In the genomic region with DNA sequence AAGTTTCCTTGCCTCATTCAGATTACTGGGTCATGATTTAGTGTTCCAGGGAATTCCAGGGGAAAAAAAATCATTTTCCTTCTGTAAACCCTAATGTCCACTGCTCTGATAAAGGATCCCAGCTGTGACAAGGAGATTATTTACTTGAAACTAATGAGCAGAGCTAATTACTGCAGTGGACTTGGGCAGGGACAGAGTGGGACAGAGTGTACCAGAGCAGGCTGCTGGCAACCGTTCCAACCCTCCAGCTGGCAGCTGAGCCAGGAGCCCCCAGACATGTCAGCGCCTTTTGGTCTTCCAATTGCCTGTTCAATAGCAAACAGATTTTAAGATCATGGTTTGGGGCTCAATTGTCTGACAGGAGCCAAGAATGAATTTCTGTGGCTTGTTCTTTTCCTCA, we compare ENCODE assay signal across 18 cellular contexts. TPM values are rescaled to one million over a fixed set of nuclear protein-coding genes. Genes with fewer than 3 reads are reported as not detected.
DNase-seq lines count a peak whose midpoint lies in the region; ATAC-seq and TF ChIP-seq lines count a peak whose summit lies in the region.
"Had no signal": no experiment of that assay in that cellular context is flagged by ENCODE, and none has a peak within 500 bp of the region (broad histone marks: within the 10 kb centered on the region; RNA-seq: fewer than 3 reads in every experiment).

No MANE protein-coding gene starts in this region.

- WGBS in heart right ventricle, 2 donors = 36 to 46% methylated on average over 2 of the region's 2 CpGs

- H3K27ac Mint-ChIP-seq in T-helper 17 cell = no peak overlapping the region
- H3K27ac Mint-ChIP-seq: activated naive CD8-positive, alpha-beta T cell treated with anti-CD3 and anti-CD28 coated beads, Interleukin-2, amount 50 U/mL, for 24 hours; activated T-helper 2 cell treated with anti-CD3 and anti-CD28 coated beads, Interferon-gamma antibody, Interleukin-2, Interleukin-4, amounts not matched to agents 10 μg/mL and 5 μg/mL and 100 μg/mL, durations not matched to agents 14 hours and 24 hours and 36 hours; CD4-positive, CD25-positive, alpha-beta regulatory T cell had no signal

- peaks cover 34% of the 10 kb centered on the region for H3K27me3 Mint-ChIP-seq in T-helper 17 cell
- H3K27me3 Mint-ChIP-seq: CD4-positive, CD25-positive, alpha-beta regulatory T cell had no signal

- BruUV-seq in PC-3 (replicated peaks; lab: Mats Ljungman, UMichigan) = no TSS peak

- POLR2A ChIA-PET in PC-3 (lab: Charles Lee; ENCODE audit: unreplicated experiment) = no interaction called here

- H2AFZ ChIP-seq in PC-3 (ENCODE audit: low read length) = no peak overlapping the region

- no peak overlapping the region for H3K9ac ChIP-seq in PC-3 (ENCODE audit: low read length)

- no peak overlapping the region for H3K4me3 Mint-ChIP-seq in T-helper 17 cell
- H3K4me3 Mint-ChIP-seq: activated naive CD8-positive, alpha-beta T cell treated with anti-CD3 and anti-CD28 coated beads, Interleukin-2, amount 50 U/mL, for 24 hours; CD4-positive, CD25-positive, alpha-beta regulatory T cell had no signal

- no peaks in the 10 kb centered on the region for H3F3A ChIP-seq in PC-3 (ENCODE audit: low read length, unreplicated experiment)

- no peaks in the 10 kb centered on the region for H4K20me1 ChIP-seq in PC-3 (ENCODE audit: low read length)

- H3K4me1 Mint-ChIP-seq in T-helper 17 cell = no peaks in the 10 kb centered on the region
- H3K4me1 Mint-ChIP-seq: activated naive CD8-positive, alpha-beta T cell treated with anti-CD3 and anti-CD28 coated beads, Interleukin-2, amount 50 U/mL, for 24 hours; CD4-positive, CD25-positive, alpha-beta regulatory T cell had no signal

- TF ChIP-seq CTCF in heart right ventricle (IDR thresholded peaks at IDR 0.05) (no peak), PC-3 (conservative IDR thresholded peaks at IDR 0.05; ENCODE audit: low read depth, low read length) (no peak)

- H3K27ac ChIP-seq in heart right ventricle (peak overlapping the region; percentile 37 to 86 (median 69)), PC-3 (ENCODE audit: low read length) (no peak overlapping the region)
- H3K27ac ChIP-seq: HL-60, WERI-Rb-1 had no signal

- no peak overlapping the region for H3K4me3 ChIP-seq in heart right ventricle
- no peak overlapping the region for H3K4me3 ChIP-seq in PC-3 (ENCODE audit: low read length)

- H3K4me2 ChIP-seq in PC-3 (ENCODE audit: low read length) = no peak overlapping the region

- H3K4me1 ChIP-seq in heart right ventricle = peaks cover 3 to 66% (median 20%) of the 10 kb centered on the region in 9 donors
- H3K4me1 ChIP-seq in PC-3 (ENCODE audit: insufficient read depth, low read length) = peaks cover 14% of the 10 kb centered on the region

- no peaks in the 10 kb centered on the region for H3K9me2 ChIP-seq in PC-3 (replicated peaks; ENCODE audit: low read length)

- no peaks in the 10 kb centered on the region for H3K79me2 ChIP-seq in PC-3 (ENCODE audit: low read length)

- no peaks in the 10 kb centered on the region for H3K36me3 Mint-ChIP-seq in T-helper 17 cell (ENCODE audit: low read depth)
- H3K36me3 Mint-ChIP-seq: CD4-positive, CD25-positive, alpha-beta regulatory T cell had no signal

- intact Hi-C loops in Right ventricle myocardium inferior (cut with DNase I) (loop anchor here (2.0 kb wide), 1 partner anchor 20 kb away; the partner anchor contains the start of gene FAM180A), cardiac septum (cut with DNase I) (no loop called here), heart right ventricle (cut with DNase I) (no loop called here), PC-3 (cut with micrococcal nuclease) (no loop called here)

- H3K27me3 ChIP-seq in heart right ventricle (no peaks in the 10 kb centered on the region), PC-3 (ENCODE audit: low read length) (no peaks in the 10 kb centered on the region)

- H3K9me3 ChIP-seq in heart right ventricle (no peaks in the 10 kb centered on the region), T-helper 17 cell (ENCODE audit: control insufficient read depth, low read length, poor library complexity, severe bottlenecking) (no peaks in the 10 kb centered on the region), PC-3 (ENCODE audit: low read length) (no peaks in the 10 kb centered on the region)

- CTCF ChIA-PET in PC-3 (lab: Charles Lee) = no interaction called here

- H3K36me3 ChIP-seq in heart right ventricle (no peaks in the 10 kb centered on the region), PC-3 (ENCODE audit: low read depth, low read length) (no peaks in the 10 kb centered on the region)
- H3K36me3 ChIP-seq: WERI-Rb-1 had no signal

- peak; percentile 88 for ATAC-seq in Right ventricle myocardium inferior
- peak; percentile 62 to 95 (median 86) for ATAC-seq in heart right ventricle
- no peak for ATAC-seq in T-helper 17 cell
- no peak for ATAC-seq in HG03354 (IDR thresholded peaks at IDR 0.05; ENCODE audit: poor library complexity, severe bottlenecking, unreplicated experiment)
- no peak for ATAC-seq in HG02885 (IDR thresholded peaks at IDR 0.05; ENCODE audit: poor library complexity, unreplicated experiment)
- no peak for ATAC-seq in PC-3
- ATAC-seq: activated naive CD8-positive, alpha-beta T cell treated with anti-CD3 and anti-CD28 coated beads, Interleukin-2, amount 50 U/mL, for 24 hours; left colon had no signal

- peak; percentile 75 for DNase-seq in Right ventricle myocardium inferior (ENCODE audit: missing footprints)
- no peak for DNase-seq in cardiac septum (ENCODE audit: low spot score)
- DNase-seq in heart right ventricle = peak; percentile 36 to 56
- DNase-seq in pons (ENCODE audit: low spot score) = peak; percentile 15
- DNase-seq in T-helper 17 cell = no peak
- DNase-seq in PC-3 = no peak
- DNase-seq: activated CD8-positive, alpha-beta memory T cell treated with anti-CD3 and anti-CD28 coated beads for 24 hours; activated naive CD8-positive, alpha-beta T cell treated with anti-CD3 and anti-CD28 coated beads, Interleukin-2, amount 50 U/mL, for 24 hours; CD4-positive, CD25-positive, alpha-beta regulatory T cell; left colon; T-helper 1 cell; WERI-Rb-1 had no signal

RNA-seq across cellular contexts. Expression of gene FAM180A, which starts 20.4 kb away (rescaled TPM):
- total RNA-seq in Right ventricle myocardium inferior = 6.1 TPM
- 25.1 TPM for total RNA-seq in cardiac septum
- 10 to 100 TPM in 8 of 10 donors, 1 to 10 TPM in 2; 2.0 to 47.6 (median 19.5) TPM for total RNA-seq in heart right ventricle
- polyA plus RNA-seq in heart right ventricle = 10 to 100 TPM in 1 of 2 donors, 1 to 10 TPM in 1; 2.4 to 11.3 TPM
- total RNA-seq in T-helper 17 cell = not detected
- total RNA-seq in PC-3 (2014; rRNA removed) = not detected in 2 replicates
- total RNA-seq: activated T-helper 2 cell treated with anti-CD3 and anti-CD28 coated beads, Interferon-gamma antibody, Interleukin-2, Interleukin-4, amounts not matched to agents 10 μg/mL and 5 μg/mL and 100 μg/mL, durations not matched to agents 14 hours and 24 hours and 36 hours; CD4-positive, CD25-positive, alpha-beta regulatory T cell had no signal
- polyA plus RNA-seq: CD4-positive, CD25-positive, alpha-beta regulatory T cell had no signal

RNA-seq across cellular contexts. Expression of gene SLC13A4, which starts 41.0 kb away (rescaled TPM):
- total RNA-seq in Right ventricle myocardium inferior (not detected), cardiac septum (1.0 TPM), heart right ventricle (under 1 TPM in 8 of 10 donors, not detected in 2; 0.08 to 0.87 (median 0.56) TPM), T-helper 17 cell (not detected), PC-3 (2014; rRNA removed) (not detected in 2 replicates)
- polyA plus RNA-seq in heart right ventricle = 1 to 10 TPM in 1 of 2 donors, under 1 TPM in 1; 0.12 to 2.8 TPM
- total RNA-seq: activated T-helper 2 cell treated with anti-CD3 and anti-CD28 coated beads, Interferon-gamma antibody, Interleukin-2, Interleukin-4, amounts not matched to agents 10 μg/mL and 5 μg/mL and 100 μg/mL, durations not matched to agents 14 hours and 24 hours and 36 hours; CD4-positive, CD25-positive, alpha-beta regulatory T cell; chondrocyte; left colon; urinary bladder had no signal

Comparison
In these comparisons a context has a peak if more than half of its experiments do, and no peak if none do; other contexts are left out.
1. DNase-seq: peak in Right ventricle myocardium inferior (single experiment), heart right ventricle (2 of 2) and pons (single experiment); none in cardiac septum (single experiment), T-helper 17 cell (0 of 3) and PC-3 (single experiment).
2. ATAC-seq: peak in Right ventricle myocardium inferior (single experiment) and heart right ventricle (8 of 8); none in T-helper 17 cell (single experiment), HG03354 (single experiment), HG02885 (single experiment) and PC-3 (single experiment).